19 cellular contexts compared by ENCODE assay signal in genomic region chr17:78966123-78966813, GRCh38. TPM values are rescaled to one million over a fixed set of nuclear protein-coding genes. Genes with fewer than 3 reads are reported as not detected.
"Had no signal": no experiment of that assay in that cellular context is flagged by ENCODE, and none has a peak within 500 bp of the region (broad histone marks: within the 10 kb centered on the region; RNA-seq: fewer than 3 reads in every experiment).

No MANE protein-coding gene starts in this region.

- H3K36me3 ChIP-seq: pancreas had no signal

- H3K27me3 ChIP-seq: adrenal gland, esophagus muscularis mucosa, pancreas, tibial nerve had no signal

- H3K27ac Mint-ChIP-seq: activated naive CD4-positive, alpha-beta T cell treated with anti-CD3 and anti-CD28 coated beads, Interleukin-2, amount 10 ng/mL, durations not matched to agents 7 days and 5 days; activated T-helper 2 cell treated with anti-CD3 and anti-CD28 coated beads, Interferon-gamma antibody, Interleukin-2, Interleukin-4, amounts not matched to agents 10 μg/mL and 5 μg/mL and 100 μg/mL, durations not matched to agents 14 hours and 24 hours and 36 hours; mesothelial cell of epicardium; T-cell had no signal

- H3K9me3 Mint-ChIP-seq: activated naive CD4-positive, alpha-beta T cell treated with anti-CD3 and anti-CD28 coated beads, Interleukin-2, amount 10 ng/mL, durations not matched to agents 7 days and 5 days; activated T-helper 2 cell treated with anti-CD3 and anti-CD28 coated beads, Interferon-gamma antibody, Interleukin-2, Interleukin-4, amounts not matched to agents 10 μg/mL and 5 μg/mL and 100 μg/mL, durations not matched to agents 14 hours and 24 hours and 36 hours; mesothelial cell of epicardium; T-cell had no signal

- FAIRE-seq: pancreas had no signal

- H3K36me3 Mint-ChIP-seq: T-cell had no signal

- H3K27me3 Mint-ChIP-seq: activated naive CD4-positive, alpha-beta T cell treated with anti-CD3 and anti-CD28 coated beads, Interleukin-2, amount 10 ng/mL, durations not matched to agents 7 days and 5 days; T-cell had no signal

- DNase-seq: activated CD4-positive, alpha-beta T cell treated with anti-CD3 and anti-CD28 coated beads, Interleukin-2, amount 50 U/mL, for 4 hours; activated CD4-positive, CD25-positive, alpha-beta regulatory T cell treated with anti-CD3 and anti-CD28 coated beads, Interleukin-2, amount 50 U/mL, for 72 hours; activated naive CD4-positive, alpha-beta T cell treated with anti-CD3 and anti-CD28 coated beads, Interleukin-2, amount 10 ng/mL, durations not matched to agents 7 days and 5 days; activated T-cell treated with anti-CD3 and anti-CD28 coated beads, Interleukin-2, amount 50 U/mL, for 1 hour; central memory CD4-positive, alpha-beta T cell; cortex of kidney; effector CD4-positive, alpha-beta T cell; lower lobe of right lung; pancreas; stimulated activated CD4-positive, alpha-beta T cell treated with anti-CD3 and anti-CD28 coated beads, Interleukin-15, amount 100 ng/mL, for 24 hours; stimulated activated CD4-positive, alpha-beta T cell treated with anti-CD3 and anti-CD28 coated beads, Interleukin-4, amount 100 ng/mL, for 1 hour; stimulated activated naive CD4-positive, alpha-beta T cell; T-cell; T-helper 9 cell had no signal

- H3K4me3 ChIP-seq: adrenal gland, esophagus muscularis mucosa, lower lobe of right lung, pancreas, tibial nerve had no signal

- H3K27ac ChIP-seq: esophagus muscularis mucosa, lower lobe of right lung, pancreas had no signal

- ATAC-seq: lower lobe of right lung, pancreas, T-cell had no signal

- H3K9me3 ChIP-seq: adrenal gland, esophagus muscularis mucosa, lower lobe of right lung, pancreas, tibial nerve had no signal

- H3K4me3 Mint-ChIP-seq: activated naive CD4-positive, alpha-beta T cell treated with anti-CD3 and anti-CD28 coated beads, Interleukin-2, amount 10 ng/mL, durations not matched to agents 7 days and 5 days; mesothelial cell of epicardium; T-cell had no signal

RNA-seq across cellular contexts. Expression of gene C1QTNF1, which starts 57.7 kb away (rescaled TPM):
- total RNA-seq: activated T-helper 2 cell treated with anti-CD3 and anti-CD28 coated beads, Interferon-gamma antibody, Interleukin-2, Interleukin-4, amounts not matched to agents 10 μg/mL and 5 μg/mL and 100 μg/mL, durations not matched to agents 14 hours and 24 hours and 36 hours had no signal
